ENCODE assay signal across 1 cellular context in genomic region chr10:31031666-31032514, GRCh38.
TF ChIP-seq lines count a peak whose summit lies in the region.

Gene ZNF438, minus strand, starts transcription at chr10:31031865. Its CDS starts 154,831 bp downstream, at chr10:30877034.

TF ChIP-seq in HepG2, 621 proteins besides CTCF, POLR2A, EP300 and RAD21 (continued from another document and continues in another):
- peak; percentile 73; the same call in 1 of the 2 replicates for TF ChIP-seq NR0B2 (CRISPR knock-in tag; IDR thresholded peaks at IDR 0.05)
- TF ChIP-seq RCOR2 (CRISPR knock-in tag; IDR thresholded peaks at IDR 0.05), result no peak
- TF ChIP-seq ZFP41 (CRISPR knock-in tag; IDR thresholded peaks at IDR 0.05; ENCODE audit: borderline replicate concordance), result no peak
- TF ChIP-seq CBX1 (IDR thresholded peaks at IDR 0.05; ENCODE audit: low read depth), result no peak
- TF ChIP-seq PLSCR1 (CRISPR knock-in tag; IDR thresholded peaks at IDR 0.05; ENCODE audit: borderline replicate concordance), result no peak
- no peak for TF ChIP-seq ZNF737 (CRISPR knock-in tag; IDR thresholded peaks at IDR 0.05; ENCODE audit: borderline replicate concordance)
- TF ChIP-seq, protein P1, sequence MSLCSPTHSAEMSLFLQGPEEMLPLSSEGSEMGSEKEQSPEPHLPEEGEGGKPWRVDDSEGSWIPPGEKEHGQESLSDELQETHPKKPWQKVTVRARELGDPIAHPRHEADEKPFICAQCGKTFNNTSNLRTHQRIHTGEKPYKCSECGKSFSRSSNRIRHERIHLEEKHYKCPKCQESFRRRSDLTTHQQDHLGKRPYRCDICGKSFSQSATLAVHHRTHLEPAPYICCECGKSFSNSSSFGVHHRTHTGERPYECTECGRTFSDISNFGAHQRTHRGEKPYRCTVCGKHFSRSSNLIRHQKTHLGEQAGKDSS (CRISPR knock-in tag; IDR thresholded peaks at IDR 0.05; ENCODE audit: borderline replicate concordance, low read depth), result peak; percentile 68; the same call in 1 of the 2 replicates
- TF ChIP-seq TFDP2 (CRISPR knock-in tag; IDR thresholded peaks at IDR 0.05), result peak; percentile 72
- TF ChIP-seq HOXA5 (CRISPR knock-in tag; IDR thresholded peaks at IDR 0.05), result peak; percentile 61; the same call in 1 of the 2 replicates
- TF ChIP-seq HIVEP1 (CRISPR knock-in tag; IDR thresholded peaks at IDR 0.05), result peak; percentile 34
- peak; percentile 60; the same call in 1 of the 2 replicates for TF ChIP-seq MTA1 (CRISPR knock-in tag; IDR thresholded peaks at IDR 0.05; ENCODE audit: borderline replicate concordance)
- peak; percentile 81 for TF ChIP-seq RBFOX2 (IDR thresholded peaks at IDR 0.05; ENCODE audit: low read depth, low read length)
- no peak for TF ChIP-seq KDM4B (CRISPR knock-in tag; IDR thresholded peaks at IDR 0.05)
- TF ChIP-seq, protein P2, sequence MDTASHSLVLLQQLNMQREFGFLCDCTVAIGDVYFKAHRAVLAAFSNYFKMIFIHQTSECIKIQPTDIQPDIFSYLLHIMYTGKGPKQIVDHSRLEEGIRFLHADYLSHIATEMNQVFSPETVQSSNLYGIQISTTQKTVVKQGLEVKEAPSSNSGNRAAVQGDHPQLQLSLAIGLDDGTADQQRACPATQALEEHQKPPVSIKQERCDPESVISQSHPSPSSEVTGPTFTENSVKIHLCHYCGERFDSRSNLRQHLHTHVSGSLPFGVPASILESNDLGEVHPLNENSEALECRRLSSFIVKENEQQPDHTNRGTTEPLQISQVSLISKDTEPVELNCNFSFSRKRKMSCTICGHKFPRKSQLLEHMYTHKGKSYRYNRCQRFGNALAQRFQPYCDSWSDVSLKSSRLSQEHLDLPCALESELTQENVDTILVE (CRISPR knock-in tag; IDR thresholded peaks at IDR 0.05), result no peak
- TF ChIP-seq ZNF724P (CRISPR knock-in tag; IDR thresholded peaks at IDR 0.05; ENCODE audit: borderline replicate concordance), result no peak; the same call in 1 of the 2 replicates
- TF ChIP-seq, protein P3, sequence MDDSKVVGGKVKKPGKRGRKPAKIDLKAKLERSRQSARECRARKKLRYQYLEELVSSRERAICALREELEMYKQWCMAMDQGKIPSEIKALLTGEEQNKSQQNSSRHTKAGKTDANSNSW (CRISPR knock-in tag; IDR thresholded peaks at IDR 0.05; ENCODE audit: borderline replicate concordance), result no peak
- no peak for TF ChIP-seq HNF4G (IDR thresholded peaks at IDR 0.05; ENCODE audit: borderline replicate concordance, low read depth, low read length)
- TF ChIP-seq HNF4G (CRISPR knock-in tag; IDR thresholded peaks at IDR 0.05; ENCODE audit: borderline replicate concordance, low read depth), result no peak; the same call in 1 of the 2 replicates
- no peak for TF ChIP-seq KDM5A (IDR thresholded peaks at IDR 0.05; ENCODE audit: borderline replicate concordance, low read length)
- TF ChIP-seq KAT2B (IDR thresholded peaks at IDR 0.05; ENCODE audit: borderline replicate concordance, low read depth, low read length), result no peak
- no peak for TF ChIP-seq ZFP62 (CRISPR knock-in tag; IDR thresholded peaks at IDR 0.05)
- 0 out of 2 replicates have a peak, but pooled peaks have one; percentile 6 for TF ChIP-seq ZNF619 (CRISPR knock-in tag; IDR thresholded peaks at IDR 0.05)
- TF ChIP-seq, protein P4, sequence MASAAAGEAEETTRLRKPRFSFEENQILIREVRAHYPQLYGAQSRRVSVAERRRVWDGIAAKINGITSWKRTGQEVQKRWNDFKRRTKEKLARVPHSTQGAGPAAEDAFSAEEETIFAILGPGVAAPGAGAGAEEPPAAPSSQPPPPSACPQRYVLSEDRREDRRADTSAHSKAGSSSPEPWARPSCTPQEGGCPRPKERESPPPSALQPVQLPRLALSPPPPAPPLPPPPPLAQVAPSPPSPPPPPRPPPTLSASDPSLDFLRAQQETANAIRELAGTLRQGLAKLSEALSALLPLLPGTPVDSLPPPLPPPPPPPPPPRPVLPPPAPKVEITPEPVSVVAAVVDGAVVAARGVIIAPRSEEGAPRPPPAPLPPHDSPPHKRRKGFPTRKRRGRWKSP (CRISPR knock-in tag; IDR thresholded peaks at IDR 0.05), result peak; percentile 39; the same call in 1 of the 2 replicates
- no peak for TF ChIP-seq SP140L (CRISPR knock-in tag; IDR thresholded peaks at IDR 0.05; ENCODE audit: borderline replicate concordance)
- no peak; the same call in 1 of the 2 replicates for TF ChIP-seq CEBPG (CRISPR knock-in tag; IDR thresholded peaks at IDR 0.05)
- no peak for TF ChIP-seq RNF219 (CRISPR knock-in tag; IDR thresholded peaks at IDR 0.05)
- no peak; the same call in 1 of the 2 replicates for TF ChIP-seq ZMAT3 (CRISPR knock-in tag; conservative IDR thresholded peaks at IDR 0.05)
- TF ChIP-seq, protein P5, sequence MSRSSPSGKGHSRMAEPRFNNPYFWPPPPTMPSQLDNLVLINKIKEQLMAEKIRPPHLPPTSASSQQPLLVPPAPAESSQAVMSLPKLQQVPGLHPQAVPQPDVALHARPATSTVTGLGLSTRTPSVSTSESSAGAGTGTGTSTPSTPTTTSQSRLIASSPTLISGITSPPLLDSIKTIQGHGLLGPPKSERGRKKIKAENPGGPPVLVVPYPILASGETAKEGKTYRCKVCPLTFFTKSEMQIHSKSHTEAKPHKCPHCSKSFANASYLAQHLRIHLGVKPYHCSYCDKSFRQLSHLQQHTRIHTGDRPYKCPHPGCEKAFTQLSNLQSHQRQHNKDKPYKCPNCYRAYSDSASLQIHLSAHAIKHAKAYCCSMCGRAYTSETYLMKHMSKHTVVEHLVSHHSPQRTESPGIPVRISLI (CRISPR knock-in tag; IDR thresholded peaks at IDR 0.05; ENCODE audit: borderline replicate concordance), result peak; percentile 18; the same call in 1 of the 2 replicates
- TF ChIP-seq, protein P6, sequence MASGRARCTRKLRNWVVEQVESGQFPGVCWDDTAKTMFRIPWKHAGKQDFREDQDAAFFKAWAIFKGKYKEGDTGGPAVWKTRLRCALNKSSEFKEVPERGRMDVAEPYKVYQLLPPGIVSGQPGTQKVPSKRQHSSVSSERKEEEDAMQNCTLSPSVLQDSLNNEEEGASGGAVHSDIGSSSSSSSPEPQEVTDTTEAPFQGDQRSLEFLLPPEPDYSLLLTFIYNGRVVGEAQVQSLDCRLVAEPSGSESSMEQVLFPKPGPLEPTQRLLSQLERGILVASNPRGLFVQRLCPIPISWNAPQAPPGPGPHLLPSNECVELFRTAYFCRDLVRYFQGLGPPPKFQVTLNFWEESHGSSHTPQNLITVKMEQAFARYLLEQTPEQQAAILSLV (CRISPR knock-in tag; IDR thresholded peaks at IDR 0.05; ENCODE audit: borderline replicate concordance), result peak; percentile 24; the same call in 1 of the 2 replicates
- 0 out of 2 replicates have a peak, but pooled peaks have one; percentile 47 for TF ChIP-seq ZNF230 (CRISPR knock-in tag; IDR thresholded peaks at IDR 0.05)
- TF ChIP-seq MAFF (IDR thresholded peaks at IDR 0.05; ENCODE audit: low read depth, low read length), result no peak
- TF ChIP-seq GLI4 (CRISPR knock-in tag; IDR thresholded peaks at IDR 0.05; ENCODE audit: borderline replicate concordance), result peak; percentile 37; the same call in 1 of the 2 replicates
- no peak for TF ChIP-seq ZNF432 (CRISPR knock-in tag; IDR thresholded peaks at IDR 0.05; ENCODE audit: borderline replicate concordance)
- TF ChIP-seq ZFY (CRISPR knock-in tag; IDR thresholded peaks at IDR 0.05), result peak; percentile 83
- peak; percentile 58; the same call in 1 of the 2 replicates for TF ChIP-seq MED13 (CRISPR knock-in tag; IDR thresholded peaks at IDR 0.05)
- no peak for TF ChIP-seq NFKBIZ (CRISPR knock-in tag; IDR thresholded peaks at IDR 0.05)
- TF ChIP-seq TCF12 (IDR thresholded peaks at IDR 0.05), result no peak
- no peak for TF ChIP-seq TCF12 (CRISPR knock-in tag; IDR thresholded peaks at IDR 0.05)
- TF ChIP-seq IKZF1 (IDR thresholded peaks at IDR 0.05), result no peak
- TF ChIP-seq ZBTB20 (CRISPR knock-in tag; IDR thresholded peaks at IDR 0.05; ENCODE audit: borderline replicate concordance, low read depth), result no peak
- TF ChIP-seq, protein P7, sequence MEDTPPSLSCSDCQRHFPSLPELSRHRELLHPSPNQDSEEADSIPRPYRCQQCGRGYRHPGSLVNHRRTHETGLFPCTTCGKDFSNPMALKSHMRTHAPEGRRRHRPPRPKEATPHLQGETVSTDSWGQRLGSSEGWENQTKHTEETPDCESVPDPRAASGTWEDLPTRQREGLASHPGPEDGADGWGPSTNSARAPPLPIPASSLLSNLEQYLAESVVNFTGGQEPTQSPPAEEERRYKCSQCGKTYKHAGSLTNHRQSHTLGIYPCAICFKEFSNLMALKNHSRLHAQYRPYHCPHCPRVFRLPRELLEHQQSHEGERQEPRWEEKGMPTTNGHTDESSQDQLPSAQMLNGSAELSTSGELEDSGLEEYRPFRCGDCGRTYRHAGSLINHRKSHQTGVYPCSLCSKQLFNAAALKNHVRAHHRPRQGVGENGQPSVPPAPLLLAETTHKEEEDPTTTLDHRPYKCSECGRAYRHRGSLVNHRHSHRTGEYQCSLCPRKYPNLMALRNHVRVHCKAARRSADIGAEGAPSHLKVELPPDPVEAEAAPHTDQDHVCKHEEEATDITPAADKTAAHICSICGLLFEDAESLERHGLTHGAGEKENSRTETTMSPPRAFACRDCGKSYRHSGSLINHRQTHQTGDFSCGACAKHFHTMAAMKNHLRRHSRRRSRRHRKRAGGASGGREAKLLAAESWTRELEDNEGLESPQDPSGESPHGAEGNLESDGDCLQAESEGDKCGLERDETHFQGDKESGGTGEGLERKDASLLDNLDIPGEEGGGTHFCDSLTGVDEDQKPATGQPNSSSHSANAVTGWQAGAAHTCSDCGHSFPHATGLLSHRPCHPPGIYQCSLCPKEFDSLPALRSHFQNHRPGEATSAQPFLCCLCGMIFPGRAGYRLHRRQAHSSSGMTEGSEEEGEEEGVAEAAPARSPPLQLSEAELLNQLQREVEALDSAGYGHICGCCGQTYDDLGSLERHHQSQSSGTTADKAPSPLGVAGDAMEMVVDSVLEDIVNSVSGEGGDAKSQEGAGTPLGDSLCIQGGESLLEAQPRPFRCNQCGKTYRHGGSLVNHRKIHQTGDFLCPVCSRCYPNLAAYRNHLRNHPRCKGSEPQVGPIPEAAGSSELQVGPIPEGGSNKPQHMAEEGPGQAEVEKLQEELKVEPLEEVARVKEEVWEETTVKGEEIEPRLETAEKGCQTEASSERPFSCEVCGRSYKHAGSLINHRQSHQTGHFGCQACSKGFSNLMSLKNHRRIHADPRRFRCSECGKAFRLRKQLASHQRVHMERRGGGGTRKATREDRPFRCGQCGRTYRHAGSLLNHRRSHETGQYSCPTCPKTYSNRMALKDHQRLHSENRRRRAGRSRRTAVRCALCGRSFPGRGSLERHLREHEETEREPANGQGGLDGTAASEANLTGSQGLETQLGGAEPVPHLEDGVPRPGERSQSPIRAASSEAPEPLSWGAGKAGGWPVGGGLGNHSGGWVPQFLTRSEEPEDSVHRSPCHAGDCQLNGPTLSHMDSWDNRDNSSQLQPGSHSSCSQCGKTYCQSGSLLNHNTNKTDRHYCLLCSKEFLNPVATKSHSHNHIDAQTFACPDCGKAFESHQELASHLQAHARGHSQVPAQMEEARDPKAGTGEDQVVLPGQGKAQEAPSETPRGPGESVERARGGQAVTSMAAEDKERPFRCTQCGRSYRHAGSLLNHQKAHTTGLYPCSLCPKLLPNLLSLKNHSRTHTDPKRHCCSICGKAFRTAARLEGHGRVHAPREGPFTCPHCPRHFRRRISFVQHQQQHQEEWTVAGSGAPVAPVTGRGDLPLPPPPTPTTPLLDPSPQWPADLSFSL (CRISPR knock-in tag; IDR thresholded peaks at IDR 0.05), result no peak
- TF ChIP-seq, protein P8, sequence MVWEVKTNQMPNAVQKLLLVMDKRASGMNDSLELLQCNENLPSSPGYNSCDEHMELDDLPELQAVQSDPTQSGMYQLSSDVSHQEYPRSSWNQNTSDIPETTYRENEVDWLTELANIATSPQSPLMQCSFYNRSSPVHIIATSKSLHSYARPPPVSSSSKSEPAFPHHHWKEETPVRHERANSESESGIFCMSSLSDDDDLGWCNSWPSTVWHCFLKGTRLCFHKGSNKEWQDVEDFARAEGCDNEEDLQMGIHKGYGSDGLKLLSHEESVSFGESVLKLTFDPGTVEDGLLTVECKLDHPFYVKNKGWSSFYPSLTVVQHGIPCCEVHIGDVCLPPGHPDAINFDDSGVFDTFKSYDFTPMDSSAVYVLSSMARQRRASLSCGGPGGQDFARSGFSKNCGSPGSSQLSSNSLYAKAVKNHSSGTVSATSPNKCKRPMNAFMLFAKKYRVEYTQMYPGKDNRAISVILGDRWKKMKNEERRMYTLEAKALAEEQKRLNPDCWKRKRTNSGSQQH (CRISPR knock-in tag; IDR thresholded peaks at IDR 0.05; ENCODE audit: low read depth), result no peak
- 0 out of 2 replicates have a peak, but pooled peaks have one; percentile 73 for TF ChIP-seq ZNF510 (CRISPR knock-in tag; IDR thresholded peaks at IDR 0.05; ENCODE audit: low read depth)
- TF ChIP-seq MTA3 (CRISPR knock-in tag; IDR thresholded peaks at IDR 0.05), result no peak
